ENCODE assay signal across 1 cellular context in the genomic region with DNA sequence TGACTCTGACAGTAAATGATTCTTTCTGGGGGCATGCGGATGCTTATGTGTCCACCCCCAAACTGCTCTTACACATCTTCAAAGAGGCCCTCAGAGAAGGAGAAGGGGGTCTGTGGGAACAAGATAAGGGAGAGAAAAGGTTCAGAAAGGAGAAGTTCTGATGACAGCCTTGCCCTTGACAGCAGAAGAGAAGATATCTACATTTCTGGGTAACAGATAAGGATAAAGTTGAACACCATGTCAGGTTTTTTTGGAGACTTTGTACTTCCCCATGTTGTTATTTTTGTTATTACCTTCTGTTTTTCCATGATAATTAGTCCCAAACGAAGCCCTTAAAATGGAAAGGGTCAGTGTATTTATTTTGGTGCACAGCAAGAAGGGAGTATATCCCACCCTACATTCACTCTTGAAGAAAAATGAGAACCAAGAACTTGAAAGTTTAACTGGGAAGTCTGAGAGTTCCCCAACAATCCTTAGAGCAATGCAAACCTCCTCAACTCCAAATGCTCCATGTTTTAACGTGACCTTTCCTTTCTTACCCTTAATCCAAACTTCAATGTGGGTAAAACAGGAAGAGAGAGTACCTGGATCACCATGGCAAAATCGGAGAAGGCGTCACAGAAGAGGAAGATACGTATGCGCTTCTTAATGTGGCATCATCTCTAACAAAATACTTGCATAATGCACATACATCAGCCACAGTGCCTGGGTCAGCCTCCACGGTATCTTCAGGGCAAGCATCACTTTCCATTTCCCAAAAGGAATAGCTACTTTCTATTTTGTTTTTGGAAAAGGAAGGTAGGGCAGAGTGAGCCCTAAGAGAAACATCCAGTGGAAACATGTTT.
TF ChIP-seq lines count a peak whose summit lies in the region.

No MANE protein-coding gene starts in this region.

TF ChIP-seq in K562, 482 proteins besides CTCF, POLR2A, EP300 and RAD21 (continued from another document and continues in another):
- TF ChIP-seq, protein P1, sequence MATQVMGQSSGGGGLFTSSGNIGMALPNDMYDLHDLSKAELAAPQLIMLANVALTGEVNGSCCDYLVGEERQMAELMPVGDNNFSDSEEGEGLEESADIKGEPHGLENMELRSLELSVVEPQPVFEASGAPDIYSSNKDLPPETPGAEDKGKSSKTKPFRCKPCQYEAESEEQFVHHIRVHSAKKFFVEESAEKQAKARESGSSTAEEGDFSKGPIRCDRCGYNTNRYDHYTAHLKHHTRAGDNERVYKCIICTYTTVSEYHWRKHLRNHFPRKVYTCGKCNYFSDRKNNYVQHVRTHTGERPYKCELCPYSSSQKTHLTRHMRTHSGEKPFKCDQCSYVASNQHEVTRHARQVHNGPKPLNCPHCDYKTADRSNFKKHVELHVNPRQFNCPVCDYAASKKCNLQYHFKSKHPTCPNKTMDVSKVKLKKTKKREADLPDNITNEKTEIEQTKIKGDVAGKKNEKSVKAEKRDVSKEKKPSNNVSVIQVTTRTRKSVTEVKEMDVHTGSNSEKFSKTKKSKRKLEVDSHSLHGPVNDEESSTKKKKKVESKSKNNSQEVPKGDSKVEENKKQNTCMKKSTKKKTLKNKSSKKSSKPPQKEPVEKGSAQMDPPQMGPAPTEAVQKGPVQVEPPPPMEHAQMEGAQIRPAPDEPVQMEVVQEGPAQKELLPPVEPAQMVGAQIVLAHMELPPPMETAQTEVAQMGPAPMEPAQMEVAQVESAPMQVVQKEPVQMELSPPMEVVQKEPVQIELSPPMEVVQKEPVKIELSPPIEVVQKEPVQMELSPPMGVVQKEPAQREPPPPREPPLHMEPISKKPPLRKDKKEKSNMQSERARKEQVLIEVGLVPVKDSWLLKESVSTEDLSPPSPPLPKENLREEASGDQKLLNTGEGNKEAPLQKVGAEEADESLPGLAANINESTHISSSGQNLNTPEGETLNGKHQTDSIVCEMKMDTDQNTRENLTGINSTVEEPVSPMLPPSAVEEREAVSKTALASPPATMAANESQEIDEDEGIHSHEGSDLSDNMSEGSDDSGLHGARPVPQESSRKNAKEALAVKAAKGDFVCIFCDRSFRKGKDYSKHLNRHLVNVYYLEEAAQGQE (CRISPR knock-in tag; IDR thresholded peaks at IDR 0.05; ENCODE audit: low read depth) = no peak
- TF ChIP-seq, protein P2, sequence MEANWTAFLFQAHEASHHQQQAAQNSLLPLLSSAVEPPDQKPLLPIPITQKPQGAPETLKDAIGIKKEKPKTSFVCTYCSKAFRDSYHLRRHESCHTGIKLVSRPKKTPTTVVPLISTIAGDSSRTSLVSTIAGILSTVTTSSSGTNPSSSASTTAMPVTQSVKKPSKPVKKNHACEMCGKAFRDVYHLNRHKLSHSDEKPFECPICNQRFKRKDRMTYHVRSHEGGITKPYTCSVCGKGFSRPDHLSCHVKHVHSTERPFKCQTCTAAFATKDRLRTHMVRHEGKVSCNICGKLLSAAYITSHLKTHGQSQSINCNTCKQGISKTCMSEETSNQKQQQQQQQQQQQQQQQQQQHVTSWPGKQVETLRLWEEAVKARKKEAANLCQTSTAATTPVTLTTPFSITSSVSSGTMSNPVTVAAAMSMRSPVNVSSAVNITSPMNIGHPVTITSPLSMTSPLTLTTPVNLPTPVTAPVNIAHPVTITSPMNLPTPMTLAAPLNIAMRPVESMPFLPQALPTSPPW (CRISPR knock-in tag; IDR thresholded peaks at IDR 0.05) = peak; percentile 77
- TF ChIP-seq, protein P3, sequence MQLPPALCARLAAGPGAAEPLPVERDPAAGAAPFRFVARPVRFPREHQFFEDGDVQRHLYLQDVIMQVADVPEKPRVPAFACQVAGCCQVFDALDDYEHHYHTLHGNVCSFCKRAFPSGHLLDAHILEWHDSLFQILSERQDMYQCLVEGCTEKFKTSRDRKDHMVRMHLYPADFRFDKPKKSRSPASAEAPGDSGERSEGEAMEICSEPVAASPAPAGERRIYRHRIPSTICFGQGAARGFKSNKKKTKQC (CRISPR knock-in tag; IDR thresholded peaks at IDR 0.05) = no peak
- no peak for TF ChIP-seq ZNF79 (CRISPR knock-in tag; IDR thresholded peaks at IDR 0.05; ENCODE audit: low read depth)
- TF ChIP-seq MAFF (IDR thresholded peaks at IDR 0.05; ENCODE audit: low read length) = no peak
- no peak for TF ChIP-seq IFI16 (CRISPR knock-in tag; IDR thresholded peaks at IDR 0.05)
- TF ChIP-seq ZBTB7A (IDR thresholded peaks at IDR 0.05; ENCODE audit: borderline replicate concordance, control insufficient read depth, low read depth, low read length) = no peak
- TF ChIP-seq KAT2B (IDR thresholded peaks at IDR 0.05; ENCODE audit: low read depth, low read length) = no peak
- TF ChIP-seq ZFP30 (CRISPR knock-in tag; IDR thresholded peaks at IDR 0.05; ENCODE audit: borderline replicate concordance) = no peak
- no peak for TF ChIP-seq NR2C1 (IDR thresholded peaks at IDR 0.05)
- TF ChIP-seq NR2C1 (tag; IDR thresholded peaks at IDR 0.05) = no peak
- no peak for TF ChIP-seq NR2F6 (CRISPR knock-in tag; IDR thresholded peaks at IDR 0.05)
- no peak for TF ChIP-seq SNRNP70 (optimal IDR thresholded peaks at IDR 0.05; ENCODE audit: low read depth, low read length)
- TF ChIP-seq MCM5 (IDR thresholded peaks at IDR 0.05; ENCODE audit: low read depth) = no peak
- TF ChIP-seq ZNF764 (CRISPR knock-in tag; IDR thresholded peaks at IDR 0.05; ENCODE audit: low read depth) = no peak
- TF ChIP-seq HLTF (IDR thresholded peaks at IDR 0.05) = no peak
- peak; percentile 79 to 88; a peak in 3 of 4 replicates for TF ChIP-seq RCOR1 (IDR thresholded peaks at IDR 0.05; ENCODE audit: borderline replicate concordance in 1 of 2, low read depth in 2 of 2, low read length in 2 of 2)
- no peak for TF ChIP-seq ZNF699 (CRISPR knock-in tag; IDR thresholded peaks at IDR 0.05; ENCODE audit: insufficient replicate concordance)
- TF ChIP-seq, protein P4, sequence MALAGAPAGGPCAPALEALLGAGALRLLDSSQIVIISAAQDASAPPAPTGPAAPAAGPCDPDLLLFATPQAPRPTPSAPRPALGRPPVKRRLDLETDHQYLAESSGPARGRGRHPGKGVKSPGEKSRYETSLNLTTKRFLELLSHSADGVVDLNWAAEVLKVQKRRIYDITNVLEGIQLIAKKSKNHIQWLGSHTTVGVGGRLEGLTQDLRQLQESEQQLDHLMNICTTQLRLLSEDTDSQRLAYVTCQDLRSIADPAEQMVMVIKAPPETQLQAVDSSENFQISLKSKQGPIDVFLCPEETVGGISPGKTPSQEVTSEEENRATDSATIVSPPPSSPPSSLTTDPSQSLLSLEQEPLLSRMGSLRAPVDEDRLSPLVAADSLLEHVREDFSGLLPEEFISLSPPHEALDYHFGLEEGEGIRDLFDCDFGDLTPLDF (CRISPR knock-in tag; IDR thresholded peaks at IDR 0.05) = no peak
- no peak for TF ChIP-seq GABPB2 (CRISPR knock-in tag; conservative IDR thresholded peaks at IDR 0.05)
- no peak for TF ChIP-seq SP1 (CRISPR knock-in tag; IDR thresholded peaks at IDR 0.05)
- TF ChIP-seq ZNF282 (CRISPR knock-in tag; IDR thresholded peaks at IDR 0.05) = no peak
- TF ChIP-seq, protein P5, sequence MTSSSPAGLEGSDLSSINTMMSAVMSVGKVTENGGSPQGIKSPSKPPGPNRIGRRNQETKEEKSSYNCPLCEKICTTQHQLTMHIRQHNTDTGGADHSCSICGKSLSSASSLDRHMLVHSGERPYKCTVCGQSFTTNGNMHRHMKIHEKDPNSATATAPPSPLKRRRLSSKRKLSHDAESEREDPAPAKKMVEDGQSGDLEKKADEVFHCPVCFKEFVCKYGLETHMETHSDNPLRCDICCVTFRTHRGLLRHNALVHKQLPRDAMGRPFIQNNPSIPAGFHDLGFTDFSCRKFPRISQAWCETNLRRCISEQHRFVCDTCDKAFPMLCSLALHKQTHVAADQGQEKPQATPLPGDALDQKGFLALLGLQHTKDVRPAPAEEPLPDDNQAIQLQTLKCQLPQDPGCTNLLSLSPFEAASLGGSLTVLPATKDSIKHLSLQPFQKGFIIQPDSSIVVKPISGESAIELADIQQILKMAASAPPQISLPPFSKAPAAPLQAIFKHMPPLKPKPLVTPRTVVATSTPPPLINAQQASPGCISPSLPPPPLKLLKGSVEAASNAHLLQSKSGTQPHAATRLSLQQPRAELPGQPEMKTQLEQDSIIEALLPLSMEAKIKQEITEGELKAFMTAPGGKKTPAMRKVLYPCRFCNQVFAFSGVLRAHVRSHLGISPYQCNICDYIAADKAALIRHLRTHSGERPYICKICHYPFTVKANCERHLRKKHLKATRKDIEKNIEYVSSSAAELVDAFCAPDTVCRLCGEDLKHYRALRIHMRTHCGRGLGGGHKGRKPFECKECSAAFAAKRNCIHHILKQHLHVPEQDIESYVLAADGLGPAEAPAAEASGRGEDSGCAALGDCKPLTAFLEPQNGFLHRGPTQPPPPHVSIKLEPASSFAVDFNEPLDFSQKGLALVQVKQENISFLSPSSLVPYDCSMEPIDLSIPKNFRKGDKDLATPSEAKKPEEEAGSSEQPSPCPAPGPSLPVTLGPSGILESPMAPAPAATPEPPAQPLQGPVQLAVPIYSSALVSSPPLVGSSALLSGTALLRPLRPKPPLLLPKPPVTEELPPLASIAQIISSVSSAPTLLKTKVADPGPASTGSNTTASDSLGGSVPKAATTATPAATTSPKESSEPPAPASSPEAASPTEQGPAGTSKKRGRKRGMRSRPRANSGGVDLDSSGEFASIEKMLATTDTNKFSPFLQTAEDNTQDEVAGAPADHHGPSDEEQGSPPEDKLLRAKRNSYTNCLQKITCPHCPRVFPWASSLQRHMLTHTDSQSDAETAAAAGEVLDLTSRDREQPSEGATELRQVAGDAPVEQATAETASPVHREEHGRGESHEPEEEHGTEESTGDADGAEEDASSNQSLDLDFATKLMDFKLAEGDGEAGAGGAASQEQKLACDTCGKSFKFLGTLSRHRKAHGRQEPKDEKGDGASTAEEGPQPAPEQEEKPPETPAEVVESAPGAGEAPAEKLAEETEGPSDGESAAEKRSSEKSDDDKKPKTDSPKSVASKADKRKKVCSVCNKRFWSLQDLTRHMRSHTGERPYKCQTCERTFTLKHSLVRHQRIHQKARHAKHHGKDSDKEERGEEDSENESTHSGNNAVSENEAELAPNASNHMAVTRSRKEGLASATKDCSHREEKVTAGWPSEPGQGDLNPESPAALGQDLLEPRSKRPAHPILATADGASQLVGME (CRISPR knock-in tag; IDR thresholded peaks at IDR 0.05) = no peak
- peak; percentile 57 to 83; a peak in 2 of 4 replicates for TF ChIP-seq ARNT (IDR thresholded peaks at IDR 0.05)
- TF ChIP-seq, protein P6, sequence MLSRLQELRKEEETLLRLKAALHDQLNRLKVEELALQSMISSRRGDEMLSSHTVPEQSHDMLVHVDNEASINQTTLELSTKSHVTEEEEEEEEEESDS (CRISPR knock-in tag; IDR thresholded peaks at IDR 0.05) = no peak
- TF ChIP-seq HDAC3 (IDR thresholded peaks at IDR 0.05; ENCODE audit: borderline replicate concordance, partially characterized antibody) = peak; percentile 92
- TF ChIP-seq, protein P7, sequence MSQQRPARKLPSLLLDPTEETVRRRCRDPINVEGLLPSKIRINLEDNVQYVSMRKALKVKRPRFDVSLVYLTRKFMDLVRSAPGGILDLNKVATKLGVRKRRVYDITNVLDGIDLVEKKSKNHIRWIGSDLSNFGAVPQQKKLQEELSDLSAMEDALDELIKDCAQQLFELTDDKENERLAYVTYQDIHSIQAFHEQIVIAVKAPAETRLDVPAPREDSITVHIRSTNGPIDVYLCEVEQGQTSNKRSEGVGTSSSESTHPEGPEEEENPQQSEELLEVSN (IDR thresholded peaks at IDR 0.05; ENCODE audit: borderline replicate concordance in 1 of 2, extremely low read depth in 1 of 2, insufficient read depth in 1 of 2, insufficient read length in 1 of 2, low read depth in 1 of 2, low read length in 1 of 2, poor library complexity in 1 of 2, severe bottlenecking in 1 of 2) = no peak
- TF ChIP-seq BRD9 (IDR thresholded peaks at IDR 0.05; ENCODE audit: low read depth, partially characterized antibody) = peak; percentile 51
- peak; percentile 71; the same call in 1 of the 2 replicates for TF ChIP-seq DMBX1 (CRISPR knock-in tag; IDR thresholded peaks at IDR 0.05; ENCODE audit: borderline replicate concordance)
- TF ChIP-seq KHSRP (IDR thresholded peaks at IDR 0.05) = 0 out of 2 replicates have a peak, but pooled peaks have one; percentile 19
- TF ChIP-seq ZC3H8 (IDR thresholded peaks at IDR 0.05) = no peak
- TF ChIP-seq, protein P8, sequence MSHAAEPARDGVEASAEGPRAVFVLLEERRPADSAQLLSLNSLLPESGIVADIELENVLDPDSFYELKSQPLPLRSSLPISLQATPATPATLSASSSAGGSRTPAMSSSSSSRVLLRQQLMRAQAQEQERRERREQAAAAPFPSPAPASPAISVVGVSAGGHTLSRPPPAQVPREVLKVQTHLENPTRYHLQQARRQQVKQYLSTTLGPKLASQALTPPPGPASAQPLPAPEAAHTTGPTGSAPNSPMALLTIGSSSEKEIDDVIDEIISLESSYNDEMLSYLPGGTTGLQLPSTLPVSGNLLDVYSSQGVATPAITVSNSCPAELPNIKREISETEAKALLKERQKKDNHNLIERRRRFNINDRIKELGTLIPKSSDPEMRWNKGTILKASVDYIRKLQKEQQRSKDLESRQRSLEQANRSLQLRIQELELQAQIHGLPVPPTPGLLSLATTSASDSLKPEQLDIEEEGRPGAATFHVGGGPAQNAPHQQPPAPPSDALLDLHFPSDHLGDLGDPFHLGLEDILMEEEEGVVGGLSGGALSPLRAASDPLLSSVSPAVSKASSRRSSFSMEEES (CRISPR knock-in tag; IDR thresholded peaks at IDR 0.05) = no peak
- no peak for TF ChIP-seq ZFX (CRISPR knock-in tag; IDR thresholded peaks at IDR 0.05)
- TF ChIP-seq, protein P9, sequence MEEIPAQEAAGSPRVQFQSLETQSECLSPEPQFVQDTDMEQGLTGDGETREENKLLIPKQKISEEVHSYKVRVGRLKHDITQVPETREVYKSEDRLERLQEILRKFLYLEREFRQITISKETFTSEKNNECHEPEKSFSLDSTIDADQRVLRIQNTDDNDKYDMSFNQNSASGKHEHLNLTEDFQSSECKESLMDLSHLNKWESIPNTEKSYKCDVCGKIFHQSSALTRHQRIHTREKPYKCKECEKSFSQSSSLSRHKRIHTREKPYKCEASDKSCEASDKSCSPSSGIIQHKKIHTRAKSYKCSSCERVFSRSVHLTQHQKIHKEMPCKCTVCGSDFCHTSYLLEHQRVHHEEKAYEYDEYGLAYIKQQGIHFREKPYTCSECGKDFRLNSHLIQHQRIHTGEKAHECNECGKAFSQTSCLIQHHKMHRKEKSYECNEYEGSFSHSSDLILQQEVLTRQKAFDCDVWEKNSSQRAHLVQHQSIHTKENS (CRISPR knock-in tag; IDR thresholded peaks at IDR 0.05) = no peak
- peak; percentile 95 for TF ChIP-seq MTA2 (IDR thresholded peaks at IDR 0.05; ENCODE audit: low read depth)
- TF ChIP-seq MIER1 (IDR thresholded peaks at IDR 0.05; ENCODE audit: low read depth) = no peak
- no peak for TF ChIP-seq TOE1 (IDR thresholded peaks at IDR 0.05; ENCODE audit: borderline replicate concordance)
- no peak for TF ChIP-seq TOE1 (CRISPR knock-in tag; IDR thresholded peaks at IDR 0.05; ENCODE audit: borderline replicate concordance, low read depth)
- no peak for TF ChIP-seq KLF1 (tag; IDR thresholded peaks at IDR 0.05)
- TF ChIP-seq RBBP5 (IDR thresholded peaks at IDR 0.05; ENCODE audit: borderline replicate concordance, insufficient read depth, low read length, poor library complexity, severe bottlenecking) = no peak
- no peak for TF ChIP-seq ZNF695 (CRISPR knock-in tag; IDR thresholded peaks at IDR 0.05)
